1 cellular context compared by ENCODE assay signal in genomic region chr16:2252806-2253148, GRCh38.
A peak's percentile ranks its signal among the peaks of the same experiment; 100 is the strongest.
TF ChIP-seq lines count a peak whose summit lies in the region.

No MANE protein-coding gene starts in this region.

TF ChIP-seq in GM12878, 131 proteins besides CTCF, POLR2A, EP300 and RAD21:
- TF ChIP-seq POU2F2 (IDR thresholded peaks at IDR 0.05; ENCODE audit: borderline replicate concordance, low read depth, low read length) (no peak), POLR2AphosphoS5 (IDR thresholded peaks at IDR 0.05; ENCODE audit: low read length) (peak; percentile 44; the same call in 1 of the 2 replicates)
TF ChIP-seq in GM12878: peak in this region for 1.
